In genomic region chr1:200561856-200562214, GRCh38 we compare ENCODE assay signal across 1 cellular context.
TF ChIP-seq lines count a peak whose summit lies in the region.

No MANE protein-coding gene starts in this region.

TF ChIP-seq in GM12878, 131 proteins besides CTCF, POLR2A, EP300 and RAD21 (continued from another document):
- 0 out of 2 replicates have a peak, but pooled peaks have one; percentile 1 for TF ChIP-seq RELB (IDR thresholded peaks at IDR 0.05; ENCODE audit: low read depth)
- TF ChIP-seq, protein P1, sequence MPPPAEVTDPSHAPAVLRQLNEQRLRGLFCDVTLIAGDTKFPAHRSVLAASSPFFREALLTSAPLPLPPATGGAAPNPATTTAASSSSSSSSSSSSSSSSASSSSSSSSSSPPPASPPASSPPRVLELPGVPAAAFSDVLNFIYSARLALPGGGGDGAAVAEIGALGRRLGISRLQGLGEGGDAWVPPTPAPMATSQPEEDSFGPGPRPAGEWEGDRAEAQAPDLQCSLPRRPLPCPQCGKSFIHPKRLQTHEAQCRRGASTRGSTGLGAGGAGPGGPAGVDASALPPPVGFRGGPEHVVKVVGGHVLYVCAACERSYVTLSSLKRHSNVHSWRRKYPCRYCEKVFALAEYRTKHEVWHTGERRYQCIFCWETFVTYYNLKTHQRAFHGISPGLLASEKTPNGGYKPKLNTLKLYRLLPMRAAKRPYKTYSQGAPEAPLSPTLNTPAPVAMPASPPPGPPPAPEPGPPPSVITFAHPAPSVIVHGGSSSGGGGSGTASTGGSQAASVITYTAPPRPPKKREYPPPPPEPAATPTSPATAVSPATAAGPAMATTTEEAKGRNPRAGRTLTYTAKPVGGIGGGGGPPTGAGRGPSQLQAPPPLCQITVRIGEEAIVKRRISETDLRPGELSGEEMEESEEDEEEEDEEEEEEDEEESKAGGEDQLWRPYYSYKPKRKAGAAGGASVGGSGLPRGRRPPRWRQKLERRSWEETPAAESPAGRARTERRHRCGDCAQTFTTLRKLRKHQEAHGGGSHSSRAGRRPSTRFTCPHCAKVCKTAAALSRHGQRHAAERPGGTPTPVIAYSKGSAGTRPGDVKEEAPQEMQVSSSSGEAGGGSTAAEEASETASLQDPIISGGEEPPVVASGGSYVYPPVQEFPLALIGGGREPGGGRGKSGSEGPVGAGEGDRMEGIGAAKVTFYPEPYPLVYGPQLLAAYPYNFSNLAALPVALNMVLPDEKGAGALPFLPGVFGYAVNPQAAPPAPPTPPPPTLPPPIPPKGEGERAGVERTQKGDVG (CRISPR knock-in tag; IDR thresholded peaks at IDR 0.05) = no peak
- TF ChIP-seq JUND (IDR thresholded peaks at IDR 0.05; ENCODE audit: low read depth, low read length) = no peak
- no peak for TF ChIP-seq EZH2 (IDR thresholded peaks at IDR 0.05; ENCODE audit: borderline replicate concordance, control insufficient read depth, low read depth, low read length)
- no peak for TF ChIP-seq RFX5 (IDR thresholded peaks at IDR 0.05; ENCODE audit: low read depth, low read length)
- no peak for TF ChIP-seq SIN3A (IDR thresholded peaks at IDR 0.05; ENCODE audit: low read depth, low read length)
- TF ChIP-seq, protein P2, sequence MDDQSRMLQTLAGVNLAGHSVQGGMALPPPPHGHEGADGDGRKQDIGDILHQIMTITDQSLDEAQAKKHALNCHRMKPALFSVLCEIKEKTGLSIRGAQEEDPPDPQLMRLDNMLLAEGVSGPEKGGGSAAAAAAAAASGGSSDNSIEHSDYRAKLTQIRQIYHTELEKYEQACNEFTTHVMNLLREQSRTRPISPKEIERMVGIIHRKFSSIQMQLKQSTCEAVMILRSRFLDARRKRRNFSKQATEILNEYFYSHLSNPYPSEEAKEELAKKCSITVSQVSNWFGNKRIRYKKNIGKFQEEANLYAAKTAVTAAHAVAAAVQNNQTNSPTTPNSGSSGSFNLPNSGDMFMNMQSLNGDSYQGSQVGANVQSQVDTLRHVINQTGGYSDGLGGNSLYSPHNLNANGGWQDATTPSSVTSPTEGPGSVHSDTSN (IDR thresholded peaks at IDR 0.05; ENCODE audit: insufficient replicate concordance, low read depth, low read length) = no peak
- no peak for TF ChIP-seq POU2F2 (IDR thresholded peaks at IDR 0.05; ENCODE audit: borderline replicate concordance, low read depth, low read length)
- no peak for TF ChIP-seq ZZZ3 (IDR thresholded peaks at IDR 0.05; ENCODE audit: control insufficient read depth, insufficient read length, low read depth)
- TF ChIP-seq, protein P3, sequence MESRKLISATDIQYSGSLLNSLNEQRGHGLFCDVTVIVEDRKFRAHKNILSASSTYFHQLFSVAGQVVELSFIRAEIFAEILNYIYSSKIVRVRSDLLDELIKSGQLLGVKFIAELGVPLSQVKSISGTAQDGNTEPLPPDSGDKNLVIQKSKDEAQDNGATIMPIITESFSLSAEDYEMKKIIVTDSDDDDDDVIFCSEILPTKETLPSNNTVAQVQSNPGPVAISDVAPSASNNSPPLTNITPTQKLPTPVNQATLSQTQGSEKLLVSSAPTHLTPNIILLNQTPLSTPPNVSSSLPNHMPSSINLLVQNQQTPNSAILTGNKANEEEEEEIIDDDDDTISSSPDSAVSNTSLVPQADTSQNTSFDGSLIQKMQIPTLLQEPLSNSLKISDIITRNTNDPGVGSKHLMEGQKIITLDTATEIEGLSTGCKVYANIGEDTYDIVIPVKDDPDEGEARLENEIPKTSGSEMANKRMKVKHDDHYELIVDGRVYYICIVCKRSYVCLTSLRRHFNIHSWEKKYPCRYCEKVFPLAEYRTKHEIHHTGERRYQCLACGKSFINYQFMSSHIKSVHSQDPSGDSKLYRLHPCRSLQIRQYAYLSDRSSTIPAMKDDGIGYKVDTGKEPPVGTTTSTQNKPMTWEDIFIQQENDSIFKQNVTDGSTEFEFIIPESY (IDR thresholded peaks at IDR 0.05) = no peak
- TF ChIP-seq ASH2L (IDR thresholded peaks at IDR 0.05; ENCODE audit: borderline replicate concordance, low read depth) = no peak
TF ChIP-seq in GM12878: peak in this region for 2.
